In genomic region chr9:107299437-107299836, GRCh38 we compare ENCODE assay signal across 15 cellular contexts. TPM values are rescaled to one million over a fixed set of nuclear protein-coding genes. Genes with fewer than 3 reads are reported as not detected.
DNase-seq lines count a peak whose midpoint lies in the region; ATAC-seq and TF ChIP-seq lines count a peak whose summit lies in the region.
"Had no signal": no experiment of that assay in that cellular context is flagged by ENCODE, and none has a peak within 500 bp of the region (broad histone marks: within the 10 kb centered on the region; RNA-seq: fewer than 3 reads in every experiment).

No MANE protein-coding gene starts in this region.

- H3K36me3 Mint-ChIP-seq in neural crest cell (ENCODE audit: low read depth), result no peaks in the 10 kb centered on the region
- peaks cover 7% of the 10 kb centered on the region for H3K36me3 Mint-ChIP-seq in activated CD4-positive, alpha-beta T cell treated with anti-CD3 and anti-CD28 coated beads, Interleukin-2, amount 10 ng/mL, durations not matched to agents 24 days and 14 days (ENCODE audit: low read depth)

- no peak overlapping the region for H3K9ac ChIP-seq in HUES48 (ENCODE audit: low read depth, low read length)
- H3K9ac ChIP-seq: parathyroid adenoma had no signal

- no peaks in the 10 kb centered on the region for H3K9me3 ChIP-seq in HUES48 (ENCODE audit: control insufficient read depth, insufficient read depth, low read length)
- H3K9me3 ChIP-seq: left ventricle myocardium inferior had no signal

- H3K4me1 Mint-ChIP-seq in neural crest cell, result peaks cover 25% of the 10 kb centered on the region
- H3K4me1 Mint-ChIP-seq in activated CD4-positive, alpha-beta T cell treated with anti-CD3 and anti-CD28 coated beads, Interleukin-2, amount 10 ng/mL, durations not matched to agents 24 days and 14 days, result peaks cover 26% of the 10 kb centered on the region

- DNase-seq in EH (ENCODE audit: low read depth) (peak; percentile 32), neural crest cell (ENCODE audit: low read depth, low spot score) (no peak), GM10248 (ENCODE audit: extremely low spot score) (no peak), HuH-7 (ENCODE audit: low spot score) (no peak)
- peak; percentile 10 for DNase-seq in central memory CD4-positive, alpha-beta T cell
- DNase-seq in activated CD4-positive, alpha-beta T cell treated with anti-CD3 and anti-CD28 coated beads, Interleukin-2, amount 10 ng/mL, durations not matched to agents 24 days and 14 days, result no peak
- DNase-seq: activated CD4-positive, CD25-positive, alpha-beta regulatory T cell treated with anti-CD3 and anti-CD28 coated beads, Interleukin-2, amount 50 U/mL, for 72 hours; activated gamma-delta T cell; DMS53; left ventricle myocardium inferior; NCI-H510A treated with DMSO at 0.1 percent for 48 hours; stimulated activated CD4-positive, alpha-beta T cell treated with anti-CD3 and anti-CD28 coated beads, Interleukin-4, amount 100 ng/mL, for 4 hours had no signal

- no peak overlapping the region for H3K27ac Mint-ChIP-seq in neural crest cell (ENCODE audit: unreplicated experiment)
- no peak overlapping the region for H3K27ac Mint-ChIP-seq in activated CD4-positive, alpha-beta T cell treated with anti-CD3 and anti-CD28 coated beads, Interleukin-2, amount 10 ng/mL, durations not matched to agents 24 days and 14 days

- CTCF ChIA-PET in GM10248 (lab: Yijun Ruan, JAX), result interaction anchor here (0.8 to 1.6 kb wide), 4 partner anchors 9 to 43 kb away, joined by 3 to 4 read pairs (median 3); no protein-coding TSS in a partner anchor

- no peak overlapping the region for H3K4me3 Mint-ChIP-seq in neural crest cell
- no peak overlapping the region for H3K4me3 Mint-ChIP-seq in activated CD4-positive, alpha-beta T cell treated with anti-CD3 and anti-CD28 coated beads, Interleukin-2, amount 10 ng/mL, durations not matched to agents 24 days and 14 days

- H3K9me3 Mint-ChIP-seq in neural crest cell, result no peaks in the 10 kb centered on the region
- no peaks in the 10 kb centered on the region for H3K9me3 Mint-ChIP-seq in activated CD4-positive, alpha-beta T cell treated with anti-CD3 and anti-CD28 coated beads, Interleukin-2, amount 10 ng/mL, durations not matched to agents 24 days and 14 days

- H3K27me3 ChIP-seq in HUES48 (ENCODE audit: control insufficient read depth, insufficient read depth, low read length), result no peaks in the 10 kb centered on the region

- intact Hi-C loops in activated CD4-positive, alpha-beta T cell treated with anti-CD3 and anti-CD28 coated beads, Interleukin-2, amount 10 ng/mL, durations not matched to agents 24 days and 14 days (cut with micrococcal nuclease), result loop anchor here (2.0 kb wide), 1 partner anchor 15 kb away; no protein-coding TSS in a partner anchor

- peak overlapping the region; percentile 4 for H3K27ac ChIP-seq in HUES48 (ENCODE audit: low read depth, low read length)
- H3K27ac ChIP-seq: left ventricle myocardium inferior, parathyroid adenoma had no signal

- H3K4me3 ChIP-seq in HUES48 (ENCODE audit: low read depth, low read length), result no peak overlapping the region
- H3K4me3 ChIP-seq: left ventricle myocardium inferior had no signal

- peaks cover 46% of the 10 kb centered on the region for H3K36me3 ChIP-seq in HUES48 (ENCODE audit: control insufficient read depth, insufficient read depth, low read length)

- no peaks in the 10 kb centered on the region for H3K27me3 Mint-ChIP-seq in neural crest cell (ENCODE audit: low read depth)
- no peaks in the 10 kb centered on the region for H3K27me3 Mint-ChIP-seq in activated CD4-positive, alpha-beta T cell treated with anti-CD3 and anti-CD28 coated beads, Interleukin-2, amount 10 ng/mL, durations not matched to agents 24 days and 14 days

- peaks cover 3% of the 10 kb centered on the region; the same call in 1 of the 2 replicates for H3K4me1 ChIP-seq in HUES48 (ENCODE audit: control insufficient read depth, insufficient read depth, low read length)

- POLR2A ChIA-PET in GM10248 (lab: Yijun Ruan, JAX), result no interaction called here

- no peak for ATAC-seq in GM21423 (IDR thresholded peaks at IDR 0.05; ENCODE audit: unreplicated experiment)

- TF ChIP-seq CTCF in neural crest cell (conservative IDR thresholded peaks at IDR 0.05) (peak; percentile 49), GM10248 (IDR thresholded peaks at IDR 0.05; ENCODE audit: control extremely low read depth, extremely low read depth, low read depth, missing control alignments) (no peak)

RNA-seq across cellular contexts. Expression of gene RAD23B, which starts 16.4 kb away (rescaled TPM):
- 141 and 151 TPM in 2 replicates for total RNA-seq in neural crest cell
- total RNA-seq in activated CD4-positive, alpha-beta T cell treated with anti-CD3 and anti-CD28 coated beads, Interleukin-2, amount 10 ng/mL, durations not matched to agents 24 days and 14 days, result 148 and 150 TPM in 2 replicates

Comparison
In these comparisons a context has a peak if more than half of its experiments do, and no peak if none do; other contexts are left out.
1. DNase-seq: peak in EH (single experiment) and central memory CD4-positive, alpha-beta T cell (single experiment); none in neural crest cell (single experiment), GM10248 (single experiment), activated CD4-positive, alpha-beta T cell treated with anti-CD3 and anti-CD28 coated beads, Interleukin-2, amount 10 ng/mL, durations not matched to agents 24 days and 14 days (single experiment) and HuH-7 (single experiment).